ENCODE assay signal across 20 cellular contexts in the genomic region with DNA sequence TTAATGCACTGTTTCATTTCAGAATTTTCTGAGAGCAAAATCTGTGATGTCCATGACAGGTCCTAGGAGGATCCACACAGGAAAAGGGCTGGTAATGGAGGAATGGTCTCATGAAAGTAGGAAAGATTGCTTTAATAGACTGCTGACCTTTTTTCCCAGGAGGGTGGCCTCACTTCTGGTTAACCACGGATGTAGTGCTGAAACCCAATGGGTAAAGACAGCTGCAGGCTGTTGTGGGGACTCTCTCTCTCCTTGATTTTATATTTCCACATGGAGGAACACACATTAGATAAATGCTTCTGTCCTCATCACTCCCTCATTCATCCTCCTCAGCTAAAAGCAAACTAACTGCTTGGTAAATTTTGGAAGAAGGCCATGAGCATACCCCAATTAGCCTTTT. TPM values are rescaled to one million over a fixed set of nuclear protein-coding genes. Genes with fewer than 3 reads are reported as not detected.
DNase-seq lines count a peak whose midpoint lies in the region; ATAC-seq and FAIRE-seq lines count a peak whose summit lies in the region.
"Had no signal": no experiment of that assay in that cellular context is flagged by ENCODE, and none has a peak within 500 bp of the region (broad histone marks: within the 10 kb centered on the region; RNA-seq: fewer than 3 reads in every experiment).

No MANE protein-coding gene starts in this region.

- peak; percentile 22 for DNase-seq in SIG-M5 treated with dmso at 0.1 percent for 504 hours (lab: John Stamatoyannopoulos, UW; ENCODE audit: unreplicated experiment)
- DNase-seq in SIG-M5 (lab: John Stamatoyannopoulos, UW) = no peak
- DNase-seq in CD8-positive, alpha-beta memory T cell = no peak
- no peak for DNase-seq in activated CD4-positive, alpha-beta memory T cell treated with anti-CD3 and anti-CD28 coated beads, Interleukin-2, amount 10 ng/mL, durations not matched to agents 7 days and 5 days
- no peak for DNase-seq in naive thymus-derived CD8-positive, alpha-beta T cell
- no peak for DNase-seq in NCI-H82 (lab: John Stamatoyannopoulos, UW)
- DNase-seq in NCI-H1417 treated with DMSO at 0.1 percent for 48 hours (lab: John Stamatoyannopoulos, UW) = no peak
- DNase-seq in HTR-8/SVneo (ENCODE audit: insufficient read length, low spot score) = no peak
- DNase-seq: activated CD8-positive, alpha-beta memory T cell treated with anti-CD3 and anti-CD28 coated beads for 24 hours; activated effector memory CD4-positive, alpha-beta T cell treated with anti-CD3 and anti-CD28 coated beads, Interleukin-2, amount 50 U/mL, for 16 hours; DMS53; mesendoderm; NCI-H774; RPMI8226; WERI-Rb-1 had no signal

- FAIRE-seq in HTR-8/SVneo (lab: Jason Lieb, UNC) = no peak
- FAIRE-seq: A549, colon, keratinocyte had no signal

- H3K27ac Mint-ChIP-seq in CD8-positive, alpha-beta memory T cell = peak overlapping the region; percentile 71 to 92 (median 84)
- H3K27ac Mint-ChIP-seq in activated CD4-positive, alpha-beta memory T cell treated with anti-CD3 and anti-CD28 coated beads, Interleukin-2, amount 10 ng/mL, durations not matched to agents 7 days and 5 days = peak overlapping the region; percentile 4
- H3K27ac Mint-ChIP-seq in naive thymus-derived CD8-positive, alpha-beta T cell = peak overlapping the region; percentile 31 to 100 (median 87)
- H3K27ac Mint-ChIP-seq: CD14-positive monocyte, type B pancreatic cell had no signal

- H3K27ac ChIP-seq in CD8-positive, alpha-beta memory T cell (ENCODE audit: low read depth, low read length) = no peak overlapping the region
- H3K27ac ChIP-seq: A549, WERI-Rb-1 had no signal

- H3K27me3 Mint-ChIP-seq in CD8-positive, alpha-beta memory T cell = peaks cover 0 to 3% of the 10 kb centered on the region in 2 donors
- H3K27me3 Mint-ChIP-seq in activated CD4-positive, alpha-beta memory T cell treated with anti-CD3 and anti-CD28 coated beads, Interleukin-2, amount 10 ng/mL, durations not matched to agents 7 days and 5 days = no peaks in the 10 kb centered on the region
- H3K27me3 Mint-ChIP-seq in naive thymus-derived CD8-positive, alpha-beta T cell = no peaks in the 10 kb centered on the region
- H3K27me3 Mint-ChIP-seq: type B pancreatic cell had no signal

- H3K36me3 Mint-ChIP-seq in CD8-positive, alpha-beta memory T cell = peaks cover 11 to 53% (median 12%) of the 10 kb centered on the region in 3 donors
- peaks cover 43% of the 10 kb centered on the region for H3K36me3 Mint-ChIP-seq in activated CD4-positive, alpha-beta memory T cell treated with anti-CD3 and anti-CD28 coated beads, Interleukin-2, amount 10 ng/mL, durations not matched to agents 7 days and 5 days (ENCODE audit: low read depth)
- peaks cover 0 to 18% (median 6%) of the 10 kb centered on the region in 3 donors for H3K36me3 Mint-ChIP-seq in naive thymus-derived CD8-positive, alpha-beta T cell
- H3K36me3 Mint-ChIP-seq: type B pancreatic cell had no signal

- H3K9me3 Mint-ChIP-seq in CD8-positive, alpha-beta memory T cell = peaks cover 0 to 5% (median 2%) of the 10 kb centered on the region in 5 donors
- H3K9me3 Mint-ChIP-seq in activated CD4-positive, alpha-beta memory T cell treated with anti-CD3 and anti-CD28 coated beads, Interleukin-2, amount 10 ng/mL, durations not matched to agents 7 days and 5 days = peaks cover 13% of the 10 kb centered on the region
- peaks cover 0 to 7% (median 4%) of the 10 kb centered on the region in 9 donors for H3K9me3 Mint-ChIP-seq in naive thymus-derived CD8-positive, alpha-beta T cell
- H3K9me3 Mint-ChIP-seq: type B pancreatic cell had no signal

- peak overlapping the region; percentile 54 to 89 (median 66) for H3K4me3 Mint-ChIP-seq in CD8-positive, alpha-beta memory T cell
- no peak overlapping the region for H3K4me3 Mint-ChIP-seq in activated CD4-positive, alpha-beta memory T cell treated with anti-CD3 and anti-CD28 coated beads, Interleukin-2, amount 10 ng/mL, durations not matched to agents 7 days and 5 days
- peak overlapping the region in 9 of 10 donors; percentile 27 to 71 (median 45) for H3K4me3 Mint-ChIP-seq in naive thymus-derived CD8-positive, alpha-beta T cell
- H3K4me3 Mint-ChIP-seq: CD14-positive monocyte, type B pancreatic cell had no signal

- no peaks in the 10 kb centered on the region for H3K9me3 ChIP-seq in CD8-positive, alpha-beta memory T cell (ENCODE audit: low read length)
- H3K9me3 ChIP-seq: A549 had no signal

- ATAC-seq in naive thymus-derived CD8-positive, alpha-beta T cell = no peak
- ATAC-seq: A549 had no signal

- peaks cover 94% of the 10 kb centered on the region for H3K4me1 ChIP-seq in CD8-positive, alpha-beta memory T cell (ENCODE audit: insufficient read depth, low read length)
- H3K4me1 ChIP-seq: A549 had no signal

- CTCF ChIA-PET in CD8-positive, alpha-beta memory T cell (lab: Charles Lee) = interaction anchor here (4.1 to 12.2 kb wide), 2 partner anchors 22 to 32 kb away, joined by 19 to 192 read pairs; a partner anchor contains a TSS
- CTCF ChIA-PET in activated CD4-positive, alpha-beta memory T cell treated with anti-CD3 and anti-CD28 coated beads, Interleukin-2, amount 10 ng/mL, durations not matched to agents 7 days and 5 days (lab: Charles Lee) = interaction anchor here (1.6 to 4.9 kb wide), 2 partner anchors 11 to 32 kb away, joined by 3 to 18 read pairs; no protein-coding TSS in a partner anchor

- peaks cover 81 to 92% (median 89%) of the 10 kb centered on the region in 3 donors for H3K4me1 Mint-ChIP-seq in CD8-positive, alpha-beta memory T cell
- H3K4me1 Mint-ChIP-seq in activated CD4-positive, alpha-beta memory T cell treated with anti-CD3 and anti-CD28 coated beads, Interleukin-2, amount 10 ng/mL, durations not matched to agents 7 days and 5 days = peaks cover 71% of the 10 kb centered on the region
- H3K4me1 Mint-ChIP-seq in naive thymus-derived CD8-positive, alpha-beta T cell = peaks cover 44 to 95% (median 83%) of the 10 kb centered on the region in 4 donors

- POLR2A ChIA-PET in CD8-positive, alpha-beta memory T cell (lab: Charles Lee) = interaction anchor here (0.6 kb wide), 1 partner anchor 42 kb away, joined by 3 read pairs; no protein-coding TSS in a partner anchor
- POLR2A ChIA-PET in activated CD4-positive, alpha-beta memory T cell treated with anti-CD3 and anti-CD28 coated beads, Interleukin-2, amount 10 ng/mL, durations not matched to agents 7 days and 5 days (lab: Charles Lee) = interaction anchor here (3.8 to 15.6 kb wide), 2 partner anchors 15 to 27 kb away, joined by 16 to 839 read pairs; a partner anchor contains a TSS
- POLR2A ChIA-PET in naive thymus-derived CD8-positive, alpha-beta T cell (lab: Charles Lee) = interaction anchor here (0.6 to 25.0 kb wide), 4 partner anchors 8 to 42 kb away, joined by 4 to 1085 read pairs (median 82); a partner anchor contains a TSS

- H3K27me3 ChIP-seq in CD8-positive, alpha-beta memory T cell (ENCODE audit: insufficient read depth, low read length, poor library complexity, severe bottlenecking) = no peaks in the 10 kb centered on the region

- H3K4me3 ChIP-seq in CD8-positive, alpha-beta memory T cell (ENCODE audit: low read length) = peak overlapping the region; percentile 21
- H3K4me3 ChIP-seq: A549 had no signal

- H3K36me3 ChIP-seq in CD8-positive, alpha-beta memory T cell (ENCODE audit: insufficient read depth, low read length) = no peaks in the 10 kb centered on the region
- H3K36me3 ChIP-seq: WERI-Rb-1 had no signal

RNA-seq across cellular contexts. Expression of a gene that starts 23.6 kb away (rescaled TPM):
- total RNA-seq in CD8-positive, alpha-beta memory T cell = 10 to 100 TPM; 54.4 to 58.2 TPM
- 427 TPM for polyA plus RNA-seq in CD8-positive, alpha-beta memory T cell
- total RNA-seq in activated CD4-positive, alpha-beta memory T cell treated with anti-CD3 and anti-CD28 coated beads, Interleukin-2, amount 10 ng/mL, durations not matched to agents 7 days and 5 days = 100 to 1,000 TPM; 234 to 240 TPM
- 100 to 1,000 TPM; 511 to 531 TPM for total RNA-seq in naive thymus-derived CD8-positive, alpha-beta T cell
- 100 to 1,000 TPM; 413 to 542 (median 468) TPM for polyA plus RNA-seq in naive thymus-derived CD8-positive, alpha-beta T cell

Comparison
In these comparisons a context has a peak if more than half of its experiments do, and no peak if none do; other contexts are left out.
1. H3K27ac Mint-ChIP-seq: peak in every context shown above with its lines; median percentile 87 in naive thymus-derived CD8-positive, alpha-beta T cell; 84 in CD8-positive, alpha-beta memory T cell; 4 in activated CD4-positive, alpha-beta memory T cell treated with anti-CD3 and anti-CD28 coated beads, Interleukin-2, amount 10 ng/mL, durations not matched to agents 7 days and 5 days.